ENCODE assay signal across 17 cellular contexts in genomic region chr19:1827566-1828278, GRCh38.
"Had no signal": no experiment of that assay in that cellular context is flagged by ENCODE, and none has a peak within 500 bp of the region (broad histone marks: within the 10 kb centered on the region; RNA-seq: fewer than 3 reads in every experiment).

No MANE protein-coding gene starts in this region.

- H3K27ac ChIP-seq: ascending aorta, heart right ventricle, left lung had no signal

- H3K27ac Mint-ChIP-seq: activated CD8-positive, alpha-beta memory T cell treated with anti-CD3 and anti-CD28 coated beads, Interleukin-2, amount 10 ng/mL, durations not matched to agents 7 days and 5 days; activated naive CD8-positive, alpha-beta T cell treated with anti-CD3 and anti-CD28 coated beads, Interleukin-2, amount 10 ng/mL, durations not matched to agents 7 days and 5 days; memory B cell; type B pancreatic cell had no signal

- H3K27me3 Mint-ChIP-seq: activated CD8-positive, alpha-beta memory T cell treated with anti-CD3 and anti-CD28 coated beads, Interleukin-2, amount 10 ng/mL, durations not matched to agents 7 days and 5 days; activated naive CD8-positive, alpha-beta T cell treated with anti-CD3 and anti-CD28 coated beads, Interleukin-2, amount 10 ng/mL, durations not matched to agents 7 days and 5 days; memory B cell; type B pancreatic cell had no signal

- H3K4me3 Mint-ChIP-seq: activated CD8-positive, alpha-beta memory T cell treated with anti-CD3 and anti-CD28 coated beads, Interleukin-2, amount 10 ng/mL, durations not matched to agents 7 days and 5 days; activated naive CD8-positive, alpha-beta T cell treated with anti-CD3 and anti-CD28 coated beads, Interleukin-2, amount 10 ng/mL, durations not matched to agents 7 days and 5 days; memory B cell; neural crest cell; type B pancreatic cell had no signal

- H3K4me1 Mint-ChIP-seq: activated CD8-positive, alpha-beta memory T cell treated with anti-CD3 and anti-CD28 coated beads, Interleukin-2, amount 10 ng/mL, durations not matched to agents 7 days and 5 days; activated naive CD8-positive, alpha-beta T cell treated with anti-CD3 and anti-CD28 coated beads, Interleukin-2, amount 10 ng/mL, durations not matched to agents 7 days and 5 days; neural crest cell had no signal

- FAIRE-seq: colon, small intestine had no signal

- H3K4me3 ChIP-seq: cardiac muscle cell, heart right ventricle, left lung had no signal

- H3K4me1 ChIP-seq: ascending aorta had no signal

- H3K36me3 ChIP-seq: cardiac muscle cell had no signal

- H3K9me3 ChIP-seq: ascending aorta, heart right ventricle, left lung had no signal

- DNase-seq: activated CD4-positive, alpha-beta T cell treated with anti-CD3 and anti-CD28 coated beads, Interleukin-2, amount 50 U/mL, for 48 hours; activated CD8-positive, alpha-beta memory T cell treated with anti-CD3 and anti-CD28 coated beads, Interleukin-2, amount 10 ng/mL, durations not matched to agents 7 days and 5 days; activated gamma-delta T cell; activated naive CD8-positive, alpha-beta T cell treated with anti-CD3 and anti-CD28 coated beads, Interleukin-2, amount 10 ng/mL, durations not matched to agents 7 days and 5 days; activated T-cell treated with anti-CD3 and anti-CD28 coated beads, Interleukin-2, amount 50 U/mL, for 48 hours; foreskin melanocyte; heart right ventricle; left lung; substantia nigra had no signal

- H3K9me3 Mint-ChIP-seq: activated naive CD8-positive, alpha-beta T cell treated with anti-CD3 and anti-CD28 coated beads, Interleukin-2, amount 10 ng/mL, durations not matched to agents 7 days and 5 days; memory B cell; neural crest cell; type B pancreatic cell had no signal

- ATAC-seq: activated CD4-positive, CD25-positive, alpha-beta regulatory T cell treated with anti-CD3 and anti-CD28 coated beads, Interleukin-2, amount 50 U/mL, for 24 hours; activated CD8-positive, alpha-beta memory T cell treated with anti-CD3 and anti-CD28 coated beads, Interleukin-2, amount 10 ng/mL, durations not matched to agents 7 days and 5 days had no signal

- H3K27me3 ChIP-seq: ascending aorta, cardiac muscle cell, heart right ventricle, left lung had no signal
